21 cellular contexts compared by ENCODE assay signal in the genomic region with DNA sequence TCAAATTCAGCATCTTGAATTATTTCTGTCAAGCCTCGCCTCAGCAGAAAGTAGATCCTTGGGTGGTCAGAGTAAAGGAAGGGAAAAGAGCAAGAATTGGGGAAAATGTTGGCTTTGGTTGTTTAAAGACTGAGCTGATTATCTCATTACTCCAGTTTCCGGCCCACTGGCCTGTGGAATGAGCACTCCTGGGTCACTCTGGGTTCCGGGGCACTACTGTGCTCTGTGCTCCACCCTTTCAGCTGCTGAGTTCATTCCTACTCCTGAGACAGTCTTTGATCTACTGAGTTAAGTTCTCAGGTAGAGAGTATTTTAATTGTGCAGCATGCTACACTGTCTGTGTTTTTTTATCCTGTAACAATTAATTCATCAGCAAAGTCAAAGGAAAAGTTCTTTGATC.
"Had no signal": no experiment of that assay in that cellular context is flagged by ENCODE, and none has a peak within 500 bp of the region (broad histone marks: within the 10 kb centered on the region; RNA-seq: fewer than 3 reads in every experiment).

No MANE protein-coding gene starts in this region.

- H3K36me3 ChIP-seq: esophagus muscularis mucosa, prostate gland, transverse colon had no signal

- H3K4me3 ChIP-seq: esophagus muscularis mucosa, prostate gland, transverse colon had no signal

- H3K27me3 Mint-ChIP-seq: activated CD4-positive, alpha-beta memory T cell treated with anti-CD3 and anti-CD28 coated beads, Interleukin-2, amount 10 ng/mL, durations not matched to agents 7 days and 5 days; activated CD4-positive, alpha-beta T cell treated with anti-CD3 and anti-CD28 coated beads, Interleukin-2, amount 10 ng/mL, durations not matched to agents 7 days and 5 days; activated naive CD4-positive, alpha-beta T cell treated with anti-CD3 and anti-CD28 coated beads, Interleukin-2, amount 50 U/mL, for 24 hours; activated naive CD8-positive, alpha-beta T cell treated with anti-CD3 and anti-CD28 coated beads, Interleukin-2, amount 50 U/mL, for 24 hours; activated T-cell treated with anti-CD3 and anti-CD28 coated beads, Interleukin-2, amount 50 U/mL, for 24 hours; dendritic cell treated with granulocyte-macrophage colony-stimulating factor and Interleukin-4, amounts not matched to agents 40 ng/mL and 50 ng/mL, for 4 days; naive thymus-derived CD4-positive, alpha-beta T cell had no signal

- H3K9me3 ChIP-seq: esophagus muscularis mucosa, prostate gland, transverse colon had no signal

- H3K27ac Mint-ChIP-seq: activated CD4-positive, alpha-beta memory T cell treated with anti-CD3 and anti-CD28 coated beads, Interleukin-2, amount 10 ng/mL, durations not matched to agents 7 days and 5 days; activated CD4-positive, alpha-beta T cell treated with anti-CD3 and anti-CD28 coated beads, Interleukin-2, amount 10 ng/mL, durations not matched to agents 7 days and 5 days; activated naive CD4-positive, alpha-beta T cell treated with anti-CD3 and anti-CD28 coated beads, Interleukin-2, amount 50 U/mL, for 24 hours; activated naive CD8-positive, alpha-beta T cell treated with anti-CD3 and anti-CD28 coated beads, Interleukin-2, amount 50 U/mL, for 24 hours; activated T-cell treated with anti-CD3 and anti-CD28 coated beads, Interleukin-2, amount 50 U/mL, for 24 hours; dendritic cell treated with granulocyte-macrophage colony-stimulating factor and Interleukin-4, amounts not matched to agents 40 ng/mL and 50 ng/mL, for 4 days; naive thymus-derived CD4-positive, alpha-beta T cell had no signal

- H3K4me1 Mint-ChIP-seq: activated CD4-positive, alpha-beta memory T cell treated with anti-CD3 and anti-CD28 coated beads, Interleukin-2, amount 10 ng/mL, durations not matched to agents 7 days and 5 days; activated CD4-positive, alpha-beta T cell treated with anti-CD3 and anti-CD28 coated beads, Interleukin-2, amount 10 ng/mL, durations not matched to agents 7 days and 5 days; activated naive CD4-positive, alpha-beta T cell treated with anti-CD3 and anti-CD28 coated beads, Interleukin-2, amount 50 U/mL, for 24 hours; activated naive CD8-positive, alpha-beta T cell treated with anti-CD3 and anti-CD28 coated beads, Interleukin-2, amount 50 U/mL, for 24 hours; naive thymus-derived CD4-positive, alpha-beta T cell had no signal

- H3K27me3 ChIP-seq: esophagus muscularis mucosa, transverse colon had no signal

- H3K36me3 Mint-ChIP-seq: activated naive CD4-positive, alpha-beta T cell treated with anti-CD3 and anti-CD28 coated beads, Interleukin-2, amount 50 U/mL, for 24 hours had no signal

- DNase-seq: activated CD4-positive, alpha-beta memory T cell treated with anti-CD3 and anti-CD28 coated beads, Interleukin-2, amount 10 ng/mL, durations not matched to agents 7 days and 5 days; activated CD4-positive, alpha-beta T cell treated with anti-CD3 and anti-CD28 coated beads for 1 hour; activated CD4-positive, alpha-beta T cell treated with anti-CD3 and anti-CD28 coated beads, Interleukin-2, amount 10 ng/mL, durations not matched to agents 7 days and 5 days; activated CD8-positive, alpha-beta memory T cell treated with anti-CD3 and anti-CD28 coated beads, Interleukin-2, amount 50 U/mL, for 48 hours; activated gamma-delta T cell treated with Interleukin-2 at 50 U/mL for 16 hours; activated naive CD8-positive, alpha-beta T cell treated with anti-CD3 and anti-CD28 coated beads, Interleukin-2, amount 50 U/mL, for 24 hours; activated T-cell treated with anti-CD3 and anti-CD28 coated beads, Interleukin-2, amount 50 U/mL, for 24 hours; caudate nucleus; islet precursor cell; left colon; midbrain; naive thymus-derived CD4-positive, alpha-beta T cell; stimulated activated CD4-positive, alpha-beta T cell treated with anti-CD3 and anti-CD28 coated beads, Interleukin-15, amount 100 ng/mL, for 24 hours; stimulated activated CD4-positive, alpha-beta T cell treated with anti-CD3 and anti-CD28 coated beads, Interleukin-2, amount 100 ng/mL, for 24 hours; stimulated activated naive CD4-positive, alpha-beta T cell; transverse colon had no signal

- H3K4me3 Mint-ChIP-seq: activated CD4-positive, alpha-beta memory T cell treated with anti-CD3 and anti-CD28 coated beads, Interleukin-2, amount 10 ng/mL, durations not matched to agents 7 days and 5 days; activated CD4-positive, alpha-beta T cell treated with anti-CD3 and anti-CD28 coated beads, Interleukin-2, amount 10 ng/mL, durations not matched to agents 7 days and 5 days; activated naive CD4-positive, alpha-beta T cell treated with anti-CD3 and anti-CD28 coated beads, Interleukin-2, amount 50 U/mL, for 24 hours; activated naive CD8-positive, alpha-beta T cell treated with anti-CD3 and anti-CD28 coated beads, Interleukin-2, amount 50 U/mL, for 24 hours; activated T-cell treated with anti-CD3 and anti-CD28 coated beads, Interleukin-2, amount 50 U/mL, for 24 hours; dendritic cell treated with granulocyte-macrophage colony-stimulating factor and Interleukin-4, amounts not matched to agents 40 ng/mL and 50 ng/mL, for 4 days; naive thymus-derived CD4-positive, alpha-beta T cell had no signal

- H3K27ac ChIP-seq: esophagus muscularis mucosa, foreskin keratinocyte, prostate gland, transverse colon had no signal
